In genomic region chr18:79642626-79643025, GRCh38 we compare ENCODE assay signal across 20 cellular contexts. TPM values are rescaled to one million over a fixed set of nuclear protein-coding genes. Genes with fewer than 3 reads are reported as not detected.
A peak's percentile ranks its signal among the peaks of the same experiment; 100 is the strongest.
DNase-seq lines count a peak whose midpoint lies in the region; ATAC-seq and TF ChIP-seq lines count a peak whose summit lies in the region.
"Had no signal": no experiment of that assay in that cellular context is flagged by ENCODE, and none has a peak within 500 bp of the region (broad histone marks: within the 10 kb centered on the region; RNA-seq: fewer than 3 reads in every experiment).

No MANE protein-coding gene starts in this region.

- no peaks in the 10 kb centered on the region for H3K9me3 Mint-ChIP-seq in activated B cell treated with CpG ODN at 0.5 μM for 24 hours
- H3K9me3 Mint-ChIP-seq: activated CD4-positive, alpha-beta memory T cell treated with anti-CD3 and anti-CD28 coated beads, Interleukin-2, amount 10 ng/mL, durations not matched to agents 7 days and 5 days; central memory CD8-positive, alpha-beta T cell had no signal

- TF ChIP-seq EP300 in Ishikawa (IDR thresholded peaks at IDR 0.05; ENCODE audit: borderline replicate concordance) = no peak

- peaks cover 24% of the 10 kb centered on the region for H3K4me1 Mint-ChIP-seq in activated B cell treated with CpG ODN at 0.5 μM for 24 hours
- H3K4me1 Mint-ChIP-seq: central memory CD8-positive, alpha-beta T cell had no signal

- CTCF ChIA-PET in activated B cell treated with CpG ODN at 0.5 μM for 24 hours (lab: Charles Lee) = interaction anchor here (0.8 to 4.6 kb wide), 6 partner anchors 17 to 267 kb away, joined by 3 to 86 read pairs (median 10); no protein-coding TSS in a partner anchor

- peak; percentile 22 for DNase-seq in AG10803 (ENCODE audit: low read depth)
- DNase-seq in activated B cell treated with CpG ODN at 0.5 μM for 24 hours = no peak
- peak; percentile 65 for DNase-seq in iris pigment epithelial cell (ENCODE audit: low read depth)
- DNase-seq in activated gamma-delta T cell treated with Interleukin-2 at 50 U/mL for 16 hours = no peak
- no peak for DNase-seq in NCI-H2227 (lab: John Stamatoyannopoulos, UW; ENCODE audit: unreplicated experiment)
- no peak for DNase-seq in HuH-7.5 (ENCODE audit: low spot score)
- DNase-seq: activated CD4-positive, alpha-beta memory T cell treated with anti-CD3 and anti-CD28 coated beads, Interleukin-2, amount 10 ng/mL, durations not matched to agents 7 days and 5 days; effector CD8-positive, alpha-beta T cell; GDM1; left ventricle myocardium superior; NCI-H1105 treated with DMSO at 0.1 percent for 48 hours; NCI-H2171; NCI-H748 treated with DMSO at 0.1 percent for 48 hours; stimulated activated CD4-positive, alpha-beta T cell treated with anti-CD3 and anti-CD28 coated beads, Interleukin-4, amount 100 ng/mL, for 1 hour; SW 1271; testis had no signal

- TF ChIP-seq CTCF in AG10803 (conservative IDR thresholded peaks at IDR 0.05; ENCODE audit: low read length) (no peak), activated B cell treated with CpG ODN at 0.5 μM for 24 hours (IDR thresholded peaks at IDR 0.05) (no peak)

- no peaks in the 10 kb centered on the region for H3K27me3 Mint-ChIP-seq in activated B cell treated with CpG ODN at 0.5 μM for 24 hours

- intact Hi-C loops in activated B cell treated with CpG ODN at 0.5 μM for 24 hours (cut with micrococcal nuclease) = loop anchor here (5.0 to 10.0 kb wide), 2 partner anchors 175 to 658 kb away; no protein-coding TSS in a partner anchor

- POLR2A ChIA-PET in activated B cell treated with CpG ODN at 0.5 μM for 24 hours (lab: Charles Lee) = interaction anchor here (0.6 to 1.6 kb wide), 4 partner anchors 119 to 264 kb away, joined by 3 to 7 read pairs (median 3); no protein-coding TSS in a partner anchor

- ATAC-seq in activated B cell treated with CpG ODN at 0.5 μM for 24 hours (ENCODE audit: low read depth) (no peak), GM18909 (IDR thresholded peaks at IDR 0.05; ENCODE audit: poor library complexity, unreplicated experiment) (no peak)
- ATAC-seq: left ventricle myocardium superior had no signal

- H3K4me3 ChIP-seq in AG10803 (ENCODE audit: low read length) = no peak overlapping the region
- H3K4me3 ChIP-seq: pancreas, testis had no signal

- H3K27ac Mint-ChIP-seq in activated B cell treated with CpG ODN at 0.5 μM for 24 hours = peak overlapping the region; percentile 76
- H3K27ac Mint-ChIP-seq: activated CD4-positive, alpha-beta memory T cell treated with anti-CD3 and anti-CD28 coated beads, Interleukin-2, amount 10 ng/mL, durations not matched to agents 7 days and 5 days had no signal

- no peak for TF ChIP-seq RAD21 in Ishikawa (IDR thresholded peaks at IDR 0.05; ENCODE audit: low read depth)

- no peak overlapping the region for H3K4me3 Mint-ChIP-seq in activated B cell treated with CpG ODN at 0.5 μM for 24 hours
- H3K4me3 Mint-ChIP-seq: activated CD4-positive, alpha-beta memory T cell treated with anti-CD3 and anti-CD28 coated beads, Interleukin-2, amount 10 ng/mL, durations not matched to agents 7 days and 5 days; central memory CD8-positive, alpha-beta T cell had no signal

- no peaks in the 10 kb centered on the region for H3K36me3 Mint-ChIP-seq in activated B cell treated with CpG ODN at 0.5 μM for 24 hours (ENCODE audit: low read depth)

TF ChIP-seq in Ishikawa, 13 proteins besides CTCF, POLR2A, EP300 and RAD21:
- TF ChIP-seq FOXM1 (IDR thresholded peaks at IDR 0.05; ENCODE audit: borderline replicate concordance, low read depth) (no peak), CEBPB (IDR thresholded peaks at IDR 0.05) (peak; percentile 96)

RNA-seq across cellular contexts. Expression of gene CTDP1, which starts 37.0 kb away (rescaled TPM):
- 28.1 and 33.8 TPM in 2 replicates for total RNA-seq in activated B cell treated with CpG ODN at 0.5 μM for 24 hours

Comparison
In these comparisons a context has a peak if more than half of its experiments do, and no peak if none do; other contexts are left out.
1. DNase-seq: peak in AG10803 (single experiment) and iris pigment epithelial cell (single experiment); none in activated B cell treated with CpG ODN at 0.5 μM for 24 hours (single experiment), activated gamma-delta T cell treated with Interleukin-2 at 50 U/mL for 16 hours (single experiment), NCI-H2227 (single experiment) and HuH-7.5 (single experiment).